ENCODE assay signal across 15 cellular contexts in the genomic region with DNA sequence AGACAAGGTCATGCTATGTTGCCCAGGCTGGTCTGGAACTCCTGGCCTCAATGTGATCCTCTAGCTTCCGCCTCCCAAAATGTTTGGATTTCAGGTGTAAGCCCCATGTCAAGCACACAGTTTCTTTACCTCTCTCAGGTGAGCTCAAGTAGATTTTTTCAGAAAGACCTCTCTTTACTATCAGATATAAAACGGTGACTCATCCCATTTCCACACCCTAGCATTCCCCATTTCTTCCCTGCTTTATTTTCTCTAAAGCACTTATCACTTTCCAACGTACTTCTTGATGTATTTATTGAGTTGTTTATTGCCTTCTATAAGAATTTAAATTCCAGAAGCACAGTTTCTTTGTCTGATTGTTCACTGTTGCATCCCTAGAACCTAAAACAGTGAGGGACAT.
"Had no signal": no experiment of that assay in that cellular context is flagged by ENCODE, and none has a peak within 500 bp of the region (broad histone marks: within the 10 kb centered on the region; RNA-seq: fewer than 3 reads in every experiment).

No MANE protein-coding gene starts in this region.

- DNase-seq: activated CD4-positive, alpha-beta T cell treated with anti-CD3 and anti-CD28 coated beads, Interleukin-2, amount 10 ng/mL, durations not matched to agents 24 days and 14 days; activated CD8-positive, alpha-beta memory T cell treated with anti-CD3 and anti-CD28 coated beads for 24 hours; activated naive CD4-positive, alpha-beta T cell treated with anti-CD3 and anti-CD28 coated beads for 36 hours; activated T-cell treated with anti-CD3 and anti-CD28 coated beads for 4 hours; amniotic stem cell; body of pancreas; cerebellar nuclear complex; glutamatergic neuron; mucosa of descending colon; nephron progenitor cell; stimulated activated CD4-positive, alpha-beta T cell treated with anti-CD3 and anti-CD28 coated beads, Interleukin-2, amount 100 ng/mL, for 24 hours; stimulated activated naive CD4-positive, alpha-beta T cell treated with Interleukin-2 at 50 U/mL for 16 hours; upper lobe of right lung had no signal

- ATAC-seq: activated T-helper 17 cell treated with anti-CD3 and anti-CD28 coated beads, Interleukin-2, amount 50 U/mL, for 72 hours; body of pancreas; mucosa of descending colon; sciatic nerve; upper lobe of right lung had no signal

- H3K27ac Mint-ChIP-seq: activated CD4-positive, alpha-beta T cell treated with anti-CD3 and anti-CD28 coated beads, Interleukin-2, amount 10 ng/mL, durations not matched to agents 24 days and 14 days; activated naive CD4-positive, alpha-beta T cell treated with anti-CD3 and anti-CD28 coated beads for 36 hours; nephron progenitor cell had no signal

- H3K9me3 Mint-ChIP-seq: activated CD4-positive, alpha-beta T cell treated with anti-CD3 and anti-CD28 coated beads, Interleukin-2, amount 10 ng/mL, durations not matched to agents 24 days and 14 days; activated naive CD4-positive, alpha-beta T cell treated with anti-CD3 and anti-CD28 coated beads for 36 hours; activated T-helper 17 cell treated with anti-CD3 and anti-CD28 coated beads, Interleukin-2, amount 50 U/mL, for 72 hours; nephron progenitor cell had no signal

- H3K27me3 Mint-ChIP-seq: activated CD4-positive, alpha-beta T cell treated with anti-CD3 and anti-CD28 coated beads, Interleukin-2, amount 10 ng/mL, durations not matched to agents 24 days and 14 days; activated T-helper 17 cell treated with anti-CD3 and anti-CD28 coated beads, Interleukin-2, amount 50 U/mL, for 72 hours had no signal

- H3K4me3 Mint-ChIP-seq: activated CD4-positive, alpha-beta T cell treated with anti-CD3 and anti-CD28 coated beads, Interleukin-2, amount 10 ng/mL, durations not matched to agents 24 days and 14 days; activated naive CD4-positive, alpha-beta T cell treated with anti-CD3 and anti-CD28 coated beads for 36 hours; activated T-helper 17 cell treated with anti-CD3 and anti-CD28 coated beads, Interleukin-2, amount 50 U/mL, for 72 hours; nephron progenitor cell had no signal
